ENCODE assay signal across 1 cellular context in genomic region chr13:45219938-45220375, GRCh38.
TF ChIP-seq lines count a peak whose summit lies in the region.

No MANE protein-coding gene starts in this region.

TF ChIP-seq in HEK293, 187 proteins besides CTCF, POLR2A, EP300 and RAD21 (continued from another document and continues in another):
- TF ChIP-seq, protein P1, sequence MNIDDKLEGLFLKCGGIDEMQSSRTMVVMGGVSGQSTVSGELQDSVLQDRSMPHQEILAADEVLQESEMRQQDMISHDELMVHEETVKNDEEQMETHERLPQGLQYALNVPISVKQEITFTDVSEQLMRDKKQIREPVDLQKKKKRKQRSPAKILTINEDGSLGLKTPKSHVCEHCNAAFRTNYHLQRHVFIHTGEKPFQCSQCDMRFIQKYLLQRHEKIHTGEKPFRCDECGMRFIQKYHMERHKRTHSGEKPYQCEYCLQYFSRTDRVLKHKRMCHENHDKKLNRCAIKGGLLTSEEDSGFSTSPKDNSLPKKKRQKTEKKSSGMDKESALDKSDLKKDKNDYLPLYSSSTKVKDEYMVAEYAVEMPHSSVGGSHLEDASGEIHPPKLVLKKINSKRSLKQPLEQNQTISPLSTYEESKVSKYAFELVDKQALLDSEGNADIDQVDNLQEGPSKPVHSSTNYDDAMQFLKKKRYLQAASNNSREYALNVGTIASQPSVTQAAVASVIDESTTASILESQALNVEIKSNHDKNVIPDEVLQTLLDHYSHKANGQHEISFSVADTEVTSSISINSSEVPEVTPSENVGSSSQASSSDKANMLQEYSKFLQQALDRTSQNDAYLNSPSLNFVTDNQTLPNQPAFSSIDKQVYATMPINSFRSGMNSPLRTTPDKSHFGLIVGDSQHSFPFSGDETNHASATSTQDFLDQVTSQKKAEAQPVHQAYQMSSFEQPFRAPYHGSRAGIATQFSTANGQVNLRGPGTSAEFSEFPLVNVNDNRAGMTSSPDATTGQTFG (tag by site-specific recombination; IDR thresholded peaks at IDR 0.05; ENCODE audit: borderline replicate concordance) = no peak
- TF ChIP-seq MEIS1 (CRISPR knock-in tag; IDR thresholded peaks at IDR 0.05; ENCODE audit: borderline replicate concordance) (no peak), ZNF133 (tag by site-specific recombination; IDR thresholded peaks at IDR 0.05) (no peak), ZNF704 (tag by site-specific recombination; IDR thresholded peaks at IDR 0.05) (no peak), SALL2 (tag by site-specific recombination; IDR thresholded peaks at IDR 0.05; ENCODE audit: borderline replicate concordance) (no peak), ZNF837 (tag by site-specific recombination; IDR thresholded peaks at IDR 0.05) (no peak), ZFP3 (tag by site-specific recombination; IDR thresholded peaks at IDR 0.05; ENCODE audit: low read depth) (no peak), ZNF24 (tag by site-specific recombination; IDR thresholded peaks at IDR 0.05) (no peak; the same call in none of the 2 replicates), ZNF10 (tag by site-specific recombination; IDR thresholded peaks at IDR 0.05) (0 out of 2 replicates have a peak, but pooled peaks have one; percentile 33), ZNF16 (tag by site-specific recombination; IDR thresholded peaks at IDR 0.05; ENCODE audit: low read depth) (no peak), ZBTB8A (tag by site-specific recombination; IDR thresholded peaks at IDR 0.05) (no peak), ZNF280C (tag by site-specific recombination; IDR thresholded peaks at IDR 0.05) (no peak), BCL11A (tag by site-specific recombination; IDR thresholded peaks at IDR 0.05; ENCODE audit: low read depth) (no peak), MYNN (tag by site-specific recombination; IDR thresholded peaks at IDR 0.05; ENCODE audit: borderline replicate concordance) (no peak), KLF10 (tag by site-specific recombination; IDR thresholded peaks at IDR 0.05) (peak; percentile 38; the same call in 1 of the 2 replicates), ZNF600 (tag by site-specific recombination; IDR thresholded peaks at IDR 0.05) (no peak), ZNF747 (tag by site-specific recombination; IDR thresholded peaks at IDR 0.05) (no peak), ZNF391 (tag by site-specific recombination; IDR thresholded peaks at IDR 0.05; ENCODE audit: borderline replicate concordance, low read depth) (no peak), TCF7L2 (IDR thresholded peaks at IDR 0.05; ENCODE audit: borderline replicate concordance, low read depth, low read length) (no peak), KLF16 (tag by site-specific recombination; IDR thresholded peaks at IDR 0.05) (no peak), GLIS2 (tag by site-specific recombination; IDR thresholded peaks at IDR 0.05) (no peak), ZNF202 (tag by site-specific recombination; IDR thresholded peaks at IDR 0.05; ENCODE audit: borderline replicate concordance) (no peak), ZNF211 (tag by site-specific recombination; IDR thresholded peaks at IDR 0.05; ENCODE audit: low read depth) (no peak), ZNF621 (tag by site-specific recombination; IDR thresholded peaks at IDR 0.05) (no peak), ZNF274 (IDR thresholded peaks at IDR 0.05; ENCODE audit: low read length) (no peak), ZNF274 (tag by site-specific recombination; IDR thresholded peaks at IDR 0.05; ENCODE audit: borderline replicate concordance) (no peak), ZNF473 (tag by site-specific recombination; IDR thresholded peaks at IDR 0.05) (no peak), ZNF580 (tag by site-specific recombination; IDR thresholded peaks at IDR 0.05) (no peak), REST (tag by site-specific recombination; IDR thresholded peaks at IDR 0.05) (no peak), ZNF560 (tag by site-specific recombination; IDR thresholded peaks at IDR 0.05; ENCODE audit: borderline replicate concordance) (no peak), ZNF624 (tag by site-specific recombination; IDR thresholded peaks at IDR 0.05) (no peak), ZNF266 (tag by site-specific recombination; IDR thresholded peaks at IDR 0.05; ENCODE audit: low read depth) (no peak), ATF2 (tag by site-specific recombination; IDR thresholded peaks at IDR 0.05; ENCODE audit: low read depth) (no peak), GLI2 (tag by site-specific recombination; IDR thresholded peaks at IDR 0.05; ENCODE audit: borderline replicate concordance, low read depth) (no peak), ZNF792 (tag by site-specific recombination; IDR thresholded peaks at IDR 0.05) (no peak), YY2 (tag by site-specific recombination; IDR thresholded peaks at IDR 0.05) (no peak), ZNF311 (tag by site-specific recombination; IDR thresholded peaks at IDR 0.05; ENCODE audit: borderline replicate concordance) (no peak)
- TF ChIP-seq, protein P2, sequence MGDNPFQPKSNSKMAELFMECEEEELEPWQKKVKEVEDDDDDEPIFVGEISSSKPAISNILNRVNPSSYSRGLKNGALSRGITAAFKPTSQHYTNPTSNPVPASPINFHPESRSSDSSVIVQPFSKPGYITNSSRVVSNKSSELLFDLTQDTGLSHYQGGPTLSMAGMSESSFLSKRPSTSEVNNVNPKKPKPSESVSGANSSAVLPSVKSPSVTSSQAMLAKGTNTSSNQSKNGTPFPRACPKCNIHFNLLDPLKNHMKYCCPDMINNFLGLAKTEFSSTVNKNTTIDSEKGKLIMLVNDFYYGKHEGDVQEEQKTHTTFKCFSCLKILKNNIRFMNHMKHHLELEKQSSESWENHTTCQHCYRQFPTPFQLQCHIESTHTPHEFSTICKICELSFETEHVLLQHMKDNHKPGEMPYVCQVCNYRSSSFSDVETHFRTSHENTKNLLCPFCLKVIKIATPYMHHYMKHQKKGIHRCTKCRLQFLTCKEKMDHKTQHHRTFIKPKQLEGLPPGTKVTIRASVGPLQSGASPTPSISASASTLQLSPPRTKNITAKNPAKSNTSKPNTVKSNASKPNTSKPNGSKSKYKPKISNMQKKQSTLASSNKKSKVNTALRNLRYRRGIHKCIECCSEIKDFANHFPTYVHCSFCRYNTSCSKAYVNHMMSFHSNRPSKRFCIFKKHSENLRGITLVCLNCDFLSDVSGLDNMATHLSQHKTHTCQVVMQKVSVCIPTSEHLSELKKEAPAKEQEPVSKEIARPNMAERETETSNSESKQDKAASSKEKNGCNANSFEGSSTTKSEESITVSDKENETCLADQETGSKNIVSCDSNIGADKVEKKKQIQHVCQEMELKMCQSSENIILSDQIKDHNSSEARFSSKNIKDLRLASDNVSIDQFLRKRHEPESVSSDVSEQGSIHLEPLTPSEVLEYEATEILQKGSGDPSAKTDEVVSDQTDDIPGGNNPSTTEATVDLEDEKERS (tag by site-specific recombination; IDR thresholded peaks at IDR 0.05) = peak; percentile 66; the same call in 1 of the 2 replicates
- TF ChIP-seq, protein P3, sequence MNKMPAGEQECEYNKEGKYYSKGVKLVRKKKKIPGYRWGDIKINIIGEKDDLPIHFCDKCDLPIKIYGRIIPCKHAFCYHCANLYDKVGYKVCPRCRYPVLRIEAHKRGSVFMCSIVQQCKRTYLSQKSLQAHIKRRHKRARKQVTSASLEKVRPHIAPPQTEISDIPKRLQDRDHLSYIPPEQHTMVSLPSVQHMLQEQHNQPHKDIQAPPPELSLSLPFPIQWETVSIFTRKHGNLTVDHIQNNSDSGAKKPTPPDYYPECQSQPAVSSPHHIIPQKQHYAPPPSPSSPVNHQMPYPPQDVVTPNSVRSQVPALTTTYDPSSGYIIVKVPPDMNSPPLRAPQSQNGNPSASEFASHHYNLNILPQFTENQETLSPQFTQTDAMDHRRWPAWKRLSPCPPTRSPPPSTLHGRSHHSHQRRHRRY (tag by site-specific recombination; IDR thresholded peaks at IDR 0.05) = no peak
- TF ChIP-seq, protein P4, sequence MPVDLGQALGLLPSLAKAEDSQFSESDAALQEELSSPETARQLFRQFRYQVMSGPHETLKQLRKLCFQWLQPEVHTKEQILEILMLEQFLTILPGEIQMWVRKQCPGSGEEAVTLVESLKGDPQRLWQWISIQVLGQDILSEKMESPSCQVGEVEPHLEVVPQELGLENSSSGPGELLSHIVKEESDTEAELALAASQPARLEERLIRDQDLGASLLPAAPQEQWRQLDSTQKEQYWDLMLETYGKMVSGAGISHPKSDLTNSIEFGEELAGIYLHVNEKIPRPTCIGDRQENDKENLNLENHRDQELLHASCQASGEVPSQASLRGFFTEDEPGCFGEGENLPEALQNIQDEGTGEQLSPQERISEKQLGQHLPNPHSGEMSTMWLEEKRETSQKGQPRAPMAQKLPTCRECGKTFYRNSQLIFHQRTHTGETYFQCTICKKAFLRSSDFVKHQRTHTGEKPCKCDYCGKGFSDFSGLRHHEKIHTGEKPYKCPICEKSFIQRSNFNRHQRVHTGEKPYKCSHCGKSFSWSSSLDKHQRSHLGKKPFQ (tag by site-specific recombination; IDR thresholded peaks at IDR 0.05) = no peak
- TF ChIP-seq, protein P5, sequence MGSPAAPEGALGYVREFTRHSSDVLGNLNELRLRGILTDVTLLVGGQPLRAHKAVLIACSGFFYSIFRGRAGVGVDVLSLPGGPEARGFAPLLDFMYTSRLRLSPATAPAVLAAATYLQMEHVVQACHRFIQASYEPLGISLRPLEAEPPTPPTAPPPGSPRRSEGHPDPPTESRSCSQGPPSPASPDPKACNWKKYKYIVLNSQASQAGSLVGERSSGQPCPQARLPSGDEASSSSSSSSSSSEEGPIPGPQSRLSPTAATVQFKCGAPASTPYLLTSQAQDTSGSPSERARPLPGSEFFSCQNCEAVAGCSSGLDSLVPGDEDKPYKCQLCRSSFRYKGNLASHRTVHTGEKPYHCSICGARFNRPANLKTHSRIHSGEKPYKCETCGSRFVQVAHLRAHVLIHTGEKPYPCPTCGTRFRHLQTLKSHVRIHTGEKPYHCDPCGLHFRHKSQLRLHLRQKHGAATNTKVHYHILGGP (tag by site-specific recombination; IDR thresholded peaks at IDR 0.05) = no peak
- TF ChIP-seq, protein P6, sequence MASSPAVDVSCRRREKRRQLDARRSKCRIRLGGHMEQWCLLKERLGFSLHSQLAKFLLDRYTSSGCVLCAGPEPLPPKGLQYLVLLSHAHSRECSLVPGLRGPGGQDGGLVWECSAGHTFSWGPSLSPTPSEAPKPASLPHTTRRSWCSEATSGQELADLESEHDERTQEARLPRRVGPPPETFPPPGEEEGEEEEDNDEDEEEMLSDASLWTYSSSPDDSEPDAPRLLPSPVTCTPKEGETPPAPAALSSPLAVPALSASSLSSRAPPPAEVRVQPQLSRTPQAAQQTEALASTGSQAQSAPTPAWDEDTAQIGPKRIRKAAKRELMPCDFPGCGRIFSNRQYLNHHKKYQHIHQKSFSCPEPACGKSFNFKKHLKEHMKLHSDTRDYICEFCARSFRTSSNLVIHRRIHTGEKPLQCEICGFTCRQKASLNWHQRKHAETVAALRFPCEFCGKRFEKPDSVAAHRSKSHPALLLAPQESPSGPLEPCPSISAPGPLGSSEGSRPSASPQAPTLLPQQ (tag by site-specific recombination; IDR thresholded peaks at IDR 0.05) = no peak
